1 cellular context compared by ENCODE assay signal in the genomic region with DNA sequence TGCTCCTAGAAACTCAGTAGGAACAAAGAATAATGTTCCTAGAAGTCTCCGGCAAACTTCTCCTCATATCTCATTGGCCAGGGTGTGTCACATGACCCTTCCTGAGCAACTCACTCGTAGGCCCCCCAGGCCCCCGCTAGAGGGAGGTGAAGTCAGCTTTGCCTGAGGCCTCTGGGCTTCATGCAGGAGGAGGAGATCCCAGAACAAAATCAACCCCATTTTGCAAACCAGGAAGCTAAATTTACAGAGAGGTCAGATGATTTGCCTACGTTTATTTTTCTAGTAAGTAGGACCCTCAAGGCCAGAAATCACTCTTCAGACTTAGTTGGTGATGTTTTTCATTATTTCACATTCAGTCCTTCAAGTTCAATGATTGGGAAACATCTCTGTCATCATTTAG.
TF ChIP-seq lines count a peak whose summit lies in the region.

No MANE protein-coding gene starts in this region.

TF ChIP-seq in HepG2, 621 proteins besides CTCF, POLR2A, EP300 and RAD21 (continued from another document):
- TF ChIP-seq TRAFD1 (CRISPR knock-in tag; IDR thresholded peaks at IDR 0.05; ENCODE audit: borderline replicate concordance): no peak
- TF ChIP-seq ZNF841 (CRISPR knock-in tag; IDR thresholded peaks at IDR 0.05; ENCODE audit: borderline replicate concordance): no peak
- TF ChIP-seq BCL6 (CRISPR knock-in tag; IDR thresholded peaks at IDR 0.05): peak; percentile 67
- TF ChIP-seq ZMAT3 (CRISPR knock-in tag; conservative IDR thresholded peaks at IDR 0.05): no peak
- TF ChIP-seq MEIS2 (CRISPR knock-in tag; IDR thresholded peaks at IDR 0.05): no peak
- TF ChIP-seq MXI1 (IDR thresholded peaks at IDR 0.05; ENCODE audit: borderline replicate concordance, low read depth, low read length): no peak
- no peak for TF ChIP-seq ATAD3A (CRISPR knock-in tag; IDR thresholded peaks at IDR 0.05)
- TF ChIP-seq PAXIP1 (CRISPR knock-in tag; conservative IDR thresholded peaks at IDR 0.05): no peak
- no peak for TF ChIP-seq SYNCRIP (IDR thresholded peaks at IDR 0.05; ENCODE audit: insufficient read depth, low read depth, low read length)
- TF ChIP-seq, protein P1, sequence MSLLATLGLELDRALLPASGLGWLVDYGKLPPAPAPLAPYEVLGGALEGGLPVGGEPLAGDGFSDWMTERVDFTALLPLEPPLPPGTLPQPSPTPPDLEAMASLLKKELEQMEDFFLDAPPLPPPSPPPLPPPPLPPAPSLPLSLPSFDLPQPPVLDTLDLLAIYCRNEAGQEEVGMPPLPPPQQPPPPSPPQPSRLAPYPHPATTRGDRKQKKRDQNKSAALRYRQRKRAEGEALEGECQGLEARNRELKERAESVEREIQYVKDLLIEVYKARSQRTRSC (CRISPR knock-in tag; IDR thresholded peaks at IDR 0.05; ENCODE audit: low read depth): no peak
- TF ChIP-seq RBFOX2 (IDR thresholded peaks at IDR 0.05; ENCODE audit: low read depth, low read length): no peak
- no peak for TF ChIP-seq THYN1 (CRISPR knock-in tag; IDR thresholded peaks at IDR 0.05; ENCODE audit: borderline replicate concordance, low read depth)
- no peak for TF ChIP-seq ZNF296 (CRISPR knock-in tag; conservative IDR thresholded peaks at IDR 0.05)
- TF ChIP-seq DMTF1 (CRISPR knock-in tag; IDR thresholded peaks at IDR 0.05): no peak
- no peak for TF ChIP-seq ZNF10 (CRISPR knock-in tag; IDR thresholded peaks at IDR 0.05; ENCODE audit: borderline replicate concordance, low read depth)
- no peak for TF ChIP-seq RXRB (CRISPR knock-in tag; IDR thresholded peaks at IDR 0.05; ENCODE audit: borderline replicate concordance)
- TF ChIP-seq NFYB (CRISPR knock-in tag; IDR thresholded peaks at IDR 0.05): peak; percentile 54
- no peak for TF ChIP-seq DDIT3 (CRISPR knock-in tag; IDR thresholded peaks at IDR 0.05)
- TF ChIP-seq ZNF441 (CRISPR knock-in tag; IDR thresholded peaks at IDR 0.05; ENCODE audit: borderline replicate concordance): no peak
- TF ChIP-seq NFYC (CRISPR knock-in tag; IDR thresholded peaks at IDR 0.05): peak; percentile 73
- no peak for TF ChIP-seq HOMEZ (CRISPR knock-in tag; IDR thresholded peaks at IDR 0.05; ENCODE audit: low read depth)
- TF ChIP-seq MATR3 (CRISPR knock-in tag; IDR thresholded peaks at IDR 0.05): no peak
- no peak for TF ChIP-seq ZNF44 (CRISPR knock-in tag; IDR thresholded peaks at IDR 0.05)
- TF ChIP-seq CBFB (CRISPR knock-in tag; IDR thresholded peaks at IDR 0.05): no peak
- no peak for TF ChIP-seq ZIK1 (CRISPR knock-in tag; IDR thresholded peaks at IDR 0.05; ENCODE audit: borderline replicate concordance, low read depth)
- TF ChIP-seq ZNF3 (CRISPR knock-in tag; IDR thresholded peaks at IDR 0.05): no peak
- TF ChIP-seq ZNF121 (CRISPR knock-in tag; IDR thresholded peaks at IDR 0.05): no peak
- TF ChIP-seq SMAD1 (CRISPR knock-in tag; IDR thresholded peaks at IDR 0.05; ENCODE audit: borderline replicate concordance, low read depth): no peak
- no peak for TF ChIP-seq ZUFSP (CRISPR knock-in tag; IDR thresholded peaks at IDR 0.05; ENCODE audit: borderline replicate concordance)
- TF ChIP-seq ZNF33B (CRISPR knock-in tag; IDR thresholded peaks at IDR 0.05): no peak
- TF ChIP-seq, protein P2, sequence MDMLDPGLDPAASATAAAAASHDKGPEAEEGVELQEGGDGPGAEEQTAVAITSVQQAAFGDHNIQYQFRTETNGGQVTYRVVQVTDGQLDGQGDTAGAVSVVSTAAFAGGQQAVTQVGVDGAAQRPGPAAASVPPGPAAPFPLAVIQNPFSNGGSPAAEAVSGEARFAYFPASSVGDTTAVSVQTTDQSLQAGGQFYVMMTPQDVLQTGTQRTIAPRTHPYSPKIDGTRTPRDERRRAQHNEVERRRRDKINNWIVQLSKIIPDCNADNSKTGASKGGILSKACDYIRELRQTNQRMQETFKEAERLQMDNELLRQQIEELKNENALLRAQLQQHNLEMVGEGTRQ (IDR thresholded peaks at IDR 0.05; ENCODE audit: low read depth, low read length): peak; percentile 64
- TF ChIP-seq, protein P2 (CRISPR knock-in tag; IDR thresholded peaks at IDR 0.05; ENCODE audit: borderline replicate concordance): peak; percentile 74; the same call in 1 of the 2 replicates
- TF ChIP-seq, protein P3, sequence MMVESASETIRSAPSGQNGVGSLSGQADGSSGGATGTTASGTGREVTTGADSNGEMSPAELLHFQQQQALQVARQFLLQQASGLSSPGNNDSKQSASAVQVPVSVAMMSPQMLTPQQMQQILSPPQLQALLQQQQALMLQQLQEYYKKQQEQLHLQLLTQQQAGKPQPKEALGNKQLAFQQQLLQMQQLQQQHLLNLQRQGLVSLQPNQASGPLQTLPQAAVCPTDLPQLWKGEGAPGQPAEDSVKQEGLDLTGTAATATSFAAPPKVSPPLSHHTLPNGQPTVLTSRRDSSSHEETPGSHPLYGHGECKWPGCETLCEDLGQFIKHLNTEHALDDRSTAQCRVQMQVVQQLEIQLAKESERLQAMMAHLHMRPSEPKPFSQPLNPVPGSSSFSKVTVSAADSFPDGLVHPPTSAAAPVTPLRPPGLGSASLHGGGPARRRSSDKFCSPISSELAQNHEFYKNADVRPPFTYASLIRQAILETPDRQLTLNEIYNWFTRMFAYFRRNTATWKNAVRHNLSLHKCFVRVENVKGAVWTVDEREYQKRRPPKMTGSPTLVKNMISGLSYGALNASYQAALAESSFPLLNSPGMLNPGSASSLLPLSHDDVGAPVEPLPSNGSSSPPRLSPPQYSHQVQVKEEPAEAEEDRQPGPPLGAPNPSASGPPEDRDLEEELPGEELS (CRISPR knock-in tag; IDR thresholded peaks at IDR 0.05): no peak
- TF ChIP-seq CREB3 (CRISPR knock-in tag; IDR thresholded peaks at IDR 0.05): no peak
- TF ChIP-seq STAG1 (CRISPR knock-in tag; IDR thresholded peaks at IDR 0.05): peak; percentile 13; the same call in 1 of the 2 replicates
